In the genomic region with DNA sequence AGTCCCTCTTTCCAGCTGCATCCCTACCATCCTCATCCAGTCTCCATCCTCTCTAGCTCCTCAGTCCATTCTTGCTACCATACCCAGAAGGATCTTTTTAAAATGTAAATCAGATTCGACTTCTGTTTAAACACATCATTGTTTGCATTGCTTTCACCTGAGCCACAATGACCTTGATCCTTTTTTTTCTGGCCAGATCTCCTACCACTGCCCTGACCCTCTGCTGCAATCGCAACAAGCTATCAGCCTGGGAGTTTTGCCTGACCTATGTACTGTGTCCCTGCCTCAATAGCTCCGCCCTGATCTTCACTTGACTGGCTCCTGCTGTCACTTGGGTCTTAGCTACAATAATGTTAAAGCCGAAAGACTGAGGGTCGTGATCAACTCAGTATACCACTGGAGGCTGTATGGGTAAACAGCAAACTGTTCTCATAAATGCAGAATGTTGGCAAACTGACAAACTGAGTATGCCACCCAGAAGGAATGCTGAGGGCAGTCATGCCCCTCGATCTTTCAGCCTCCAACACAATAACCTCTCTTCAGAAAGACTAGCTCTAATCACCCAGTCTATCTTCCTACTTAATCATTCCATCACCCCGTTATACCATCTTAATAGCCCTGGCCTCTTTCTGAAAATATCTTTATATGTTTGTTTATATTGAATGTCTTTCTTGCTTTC, we compare ENCODE assay signal across 1 cellular context.
TF ChIP-seq lines count a peak whose summit lies in the region.

No MANE protein-coding gene starts in this region.

TF ChIP-seq in GM23338, 12 proteins besides CTCF, POLR2A, EP300 and RAD21:
- TF ChIP-seq JUNB (IDR thresholded peaks at IDR 0.05; ENCODE audit: unreplicated experiment) (no peak), ZNF331 (CRISPR knock-in tag; IDR thresholded peaks at IDR 0.05; ENCODE audit: low read depth) (no peak), ZNF114 (CRISPR knock-in tag; IDR thresholded peaks at IDR 0.05) (no peak), CREB1 (CRISPR knock-in tag; IDR thresholded peaks at IDR 0.05; ENCODE audit: low read depth) (no peak), POLR2AphosphoS5 (IDR thresholded peaks at IDR 0.05; ENCODE audit: low read depth) (no peak), NANOG (IDR thresholded peaks at IDR 0.05; ENCODE audit: borderline replicate concordance) (no peak)
- TF ChIP-seq, protein P1, sequence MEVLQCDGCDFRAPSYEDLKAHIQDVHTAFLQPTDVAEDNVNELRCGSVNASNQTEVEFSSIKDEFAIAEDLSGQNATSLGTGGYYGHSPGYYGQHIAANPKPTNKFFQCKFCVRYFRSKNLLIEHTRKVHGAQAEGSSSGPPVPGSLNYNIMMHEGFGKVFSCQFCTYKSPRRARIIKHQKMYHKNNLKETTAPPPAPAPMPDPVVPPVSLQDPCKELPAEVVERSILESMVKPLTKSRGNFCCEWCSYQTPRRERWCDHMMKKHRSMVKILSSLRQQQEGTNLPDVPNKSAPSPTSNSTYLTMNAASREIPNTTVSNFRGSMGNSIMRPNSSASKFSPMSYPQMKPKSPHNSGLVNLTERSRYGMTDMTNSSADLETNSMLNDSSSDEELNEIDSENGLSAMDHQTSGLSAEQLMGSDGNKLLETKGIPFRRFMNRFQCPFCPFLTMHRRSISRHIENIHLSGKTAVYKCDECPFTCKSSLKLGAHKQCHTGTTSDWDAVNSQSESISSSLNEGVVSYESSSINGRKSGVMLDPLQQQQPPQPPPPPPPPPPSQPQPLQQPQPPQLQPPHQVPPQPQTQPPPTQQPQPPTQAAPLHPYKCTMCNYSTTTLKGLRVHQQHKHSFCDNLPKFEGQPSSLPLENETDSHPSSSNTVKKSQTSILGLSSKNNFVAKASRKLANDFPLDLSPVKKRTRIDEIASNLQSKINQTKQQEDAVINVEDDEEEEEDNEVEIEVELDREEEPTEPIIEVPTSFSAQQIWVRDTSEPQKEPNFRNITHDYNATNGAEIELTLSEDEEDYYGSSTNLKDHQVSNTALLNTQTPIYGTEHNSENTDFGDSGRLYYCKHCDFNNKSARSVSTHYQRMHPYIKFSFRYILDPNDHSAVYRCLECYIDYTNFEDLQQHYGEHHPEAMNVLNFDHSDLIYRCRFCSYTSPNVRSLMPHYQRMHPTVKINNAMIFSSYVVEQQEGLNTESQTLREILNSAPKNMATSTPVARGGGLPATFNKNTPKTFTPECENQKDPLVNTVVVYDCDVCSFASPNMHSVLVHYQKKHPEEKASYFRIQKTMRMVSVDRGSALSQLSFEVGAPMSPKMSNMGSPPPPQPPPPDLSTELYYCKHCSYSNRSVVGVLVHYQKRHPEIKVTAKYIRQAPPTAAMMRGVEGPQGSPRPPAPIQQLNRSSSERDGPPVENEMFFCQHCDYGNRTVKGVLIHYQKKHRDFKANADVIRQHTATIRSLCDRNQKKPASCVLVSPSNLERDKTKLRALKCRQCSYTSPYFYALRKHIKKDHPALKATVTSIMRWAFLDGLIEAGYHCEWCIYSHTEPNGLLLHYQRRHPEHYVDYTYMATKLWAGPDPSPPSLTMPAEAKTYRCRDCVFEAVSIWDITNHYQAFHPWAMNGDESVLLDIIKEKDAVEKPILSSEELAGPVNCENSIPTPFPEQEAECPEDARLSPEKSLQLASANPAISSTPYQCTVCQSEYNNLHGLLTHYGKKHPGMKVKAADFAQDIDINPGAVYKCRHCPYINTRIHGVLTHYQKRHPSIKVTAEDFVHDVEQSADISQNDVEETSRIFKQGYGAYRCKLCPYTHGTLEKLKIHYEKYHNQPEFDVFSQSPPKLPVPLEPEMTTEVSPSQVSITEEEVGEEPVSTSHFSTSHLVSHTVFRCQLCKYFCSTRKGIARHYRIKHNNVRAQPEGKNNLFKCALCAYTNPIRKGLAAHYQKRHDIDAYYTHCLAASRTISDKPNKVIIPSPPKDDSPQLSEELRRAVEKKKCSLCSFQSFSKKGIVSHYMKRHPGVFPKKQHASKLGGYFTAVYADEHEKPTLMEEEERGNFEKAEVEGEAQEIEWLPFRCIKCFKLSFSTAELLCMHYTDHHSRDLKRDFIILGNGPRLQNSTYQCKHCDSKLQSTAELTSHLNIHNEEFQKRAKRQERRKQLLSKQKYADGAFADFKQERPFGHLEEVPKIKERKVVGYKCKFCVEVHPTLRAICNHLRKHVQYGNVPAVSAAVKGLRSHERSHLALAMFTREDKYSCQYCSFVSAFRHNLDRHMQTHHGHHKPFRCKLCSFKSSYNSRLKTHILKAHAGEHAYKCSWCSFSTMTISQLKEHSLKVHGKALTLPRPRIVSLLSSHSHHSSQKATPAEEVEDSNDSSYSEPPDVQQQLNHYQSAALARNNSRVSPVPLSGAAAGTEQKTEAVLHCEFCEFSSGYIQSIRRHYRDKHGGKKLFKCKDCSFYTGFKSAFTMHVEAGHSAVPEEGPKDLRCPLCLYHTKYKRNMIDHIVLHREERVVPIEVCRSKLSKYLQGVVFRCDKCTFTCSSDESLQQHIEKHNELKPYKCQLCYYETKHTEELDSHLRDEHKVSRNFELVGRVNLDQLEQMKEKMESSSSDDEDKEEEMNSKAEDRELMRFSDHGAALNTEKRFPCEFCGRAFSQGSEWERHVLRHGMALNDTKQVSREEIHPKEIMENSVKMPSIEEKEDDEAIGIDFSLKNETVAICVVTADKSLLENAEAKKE (CRISPR knock-in tag; IDR thresholded peaks at IDR 0.05), result no peak
- TF ChIP-seq, protein P2, sequence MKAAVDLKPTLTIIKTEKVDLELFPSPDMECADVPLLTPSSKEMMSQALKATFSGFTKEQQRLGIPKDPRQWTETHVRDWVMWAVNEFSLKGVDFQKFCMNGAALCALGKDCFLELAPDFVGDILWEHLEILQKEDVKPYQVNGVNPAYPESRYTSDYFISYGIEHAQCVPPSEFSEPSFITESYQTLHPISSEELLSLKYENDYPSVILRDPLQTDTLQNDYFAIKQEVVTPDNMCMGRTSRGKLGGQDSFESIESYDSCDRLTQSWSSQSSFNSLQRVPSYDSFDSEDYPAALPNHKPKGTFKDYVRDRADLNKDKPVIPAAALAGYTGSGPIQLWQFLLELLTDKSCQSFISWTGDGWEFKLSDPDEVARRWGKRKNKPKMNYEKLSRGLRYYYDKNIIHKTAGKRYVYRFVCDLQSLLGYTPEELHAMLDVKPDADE (IDR thresholded peaks at IDR 0.05), result no peak
